In the genomic region with DNA sequence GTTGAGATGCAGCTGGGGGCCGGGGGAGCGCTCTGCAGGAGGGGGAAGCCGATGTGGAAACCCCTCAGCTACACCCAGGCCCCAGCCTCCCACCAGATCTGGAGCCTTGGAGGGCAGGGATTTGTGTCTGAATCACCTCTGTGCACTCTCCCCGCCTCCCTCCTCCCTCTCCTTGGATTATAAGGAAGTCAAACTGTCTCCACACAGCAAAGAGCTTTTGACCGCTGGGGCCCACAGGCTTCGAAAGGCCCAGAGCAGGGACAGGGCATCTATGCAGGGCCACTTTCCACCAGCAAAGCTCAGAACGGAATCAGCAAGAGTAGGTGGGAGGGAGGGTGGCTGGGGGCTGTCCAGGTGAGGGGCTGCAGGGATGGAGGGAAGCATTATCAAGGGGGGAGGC, we compare ENCODE assay signal across 12 cellular contexts.
DNase-seq lines count a peak whose midpoint lies in the region; ATAC-seq and TF ChIP-seq lines count a peak whose summit lies in the region.
"Had no signal": no experiment of that assay in that cellular context is flagged by ENCODE, and none has a peak within 500 bp of the region (broad histone marks: within the 10 kb centered on the region; RNA-seq: fewer than 3 reads in every experiment).

No MANE protein-coding gene starts in this region.

- TF ChIP-seq CTCF in testis (IDR thresholded peaks at IDR 0.05): no peak

- peaks cover 22% of the 10 kb centered on the region for H3K36me3 Mint-ChIP-seq in activated T-cell treated with anti-CD3 and anti-CD28 coated beads, Interleukin-2, amount 50 U/mL, for 24 hours (ENCODE audit: low read depth)
- peaks cover 29% of the 10 kb centered on the region for H3K36me3 Mint-ChIP-seq in stimulated activated memory B cell treated with anti-CD40 and anti-IgM and Interleukin-4, amounts not matched to agents 10 μg/mL and 1 μg/mL and 100 μg/mL, for 72 hours
- H3K36me3 Mint-ChIP-seq: type B pancreatic cell had no signal

- H3K4me3 ChIP-seq in testis: no peak overlapping the region

- no peak for TF ChIP-seq POLR2A in testis (IDR thresholded peaks at IDR 0.05)

- no peaks in the 10 kb centered on the region for H3K27me3 ChIP-seq in testis

- intact Hi-C loops in testis (cut with DNase I; ENCODE audit: low total_unique reads): no loop called here

- no peak overlapping the region for H3K27ac ChIP-seq in testis

- no peak overlapping the region for H3K4me3 Mint-ChIP-seq in activated T-cell treated with anti-CD3 and anti-CD28 coated beads, Interleukin-2, amount 50 U/mL, for 24 hours
- no peak overlapping the region for H3K4me3 Mint-ChIP-seq in stimulated activated memory B cell treated with anti-CD40 and anti-IgM and Interleukin-4, amounts not matched to agents 10 μg/mL and 1 μg/mL and 100 μg/mL, for 72 hours
- H3K4me3 Mint-ChIP-seq: type B pancreatic cell had no signal

- no peaks in the 10 kb centered on the region for H3K36me3 ChIP-seq in testis (ENCODE audit: low read depth, missing control alignments)

- H3K27ac Mint-ChIP-seq in activated T-cell treated with anti-CD3 and anti-CD28 coated beads, Interleukin-2, amount 50 U/mL, for 24 hours: peak overlapping the region; percentile 44
- peak overlapping the region; percentile 90 for H3K27ac Mint-ChIP-seq in stimulated activated memory B cell treated with anti-CD40 and anti-IgM and Interleukin-4, amounts not matched to agents 10 μg/mL and 1 μg/mL and 100 μg/mL, for 72 hours
- H3K27ac Mint-ChIP-seq: type B pancreatic cell had no signal

- H3K9me3 Mint-ChIP-seq in activated T-cell treated with anti-CD3 and anti-CD28 coated beads, Interleukin-2, amount 50 U/mL, for 24 hours: no peaks in the 10 kb centered on the region
- no peaks in the 10 kb centered on the region for H3K9me3 Mint-ChIP-seq in stimulated activated memory B cell treated with anti-CD40 and anti-IgM and Interleukin-4, amounts not matched to agents 10 μg/mL and 1 μg/mL and 100 μg/mL, for 72 hours
- H3K9me3 Mint-ChIP-seq: type B pancreatic cell had no signal

- H3K4me1 Mint-ChIP-seq in activated T-cell treated with anti-CD3 and anti-CD28 coated beads, Interleukin-2, amount 50 U/mL, for 24 hours (ENCODE audit: low read depth): peaks cover 90% of the 10 kb centered on the region
- H3K4me1 Mint-ChIP-seq in stimulated activated memory B cell treated with anti-CD40 and anti-IgM and Interleukin-4, amounts not matched to agents 10 μg/mL and 1 μg/mL and 100 μg/mL, for 72 hours: peaks cover 97% of the 10 kb centered on the region

- H3K9me3 ChIP-seq in testis: no peaks in the 10 kb centered on the region

- no peak for DNase-seq in activated T-cell treated with anti-CD3 and anti-CD28 coated beads, Interleukin-2, amount 50 U/mL, for 24 hours
- DNase-seq in activated T-cell treated with anti-CD3 and anti-CD28 coated beads for 4 hours (no peak), SKM-1 treated with dmso at 0.1 percent for 144 hours (lab: John Stamatoyannopoulos, UW; ENCODE audit: unreplicated experiment) (peak; percentile 72), iPS-NIHi7 (ENCODE audit: extremely low spot score) (peak; percentile 28), HPDE6-E6E7 (ENCODE audit: extremely low spot score) (no peak), testis (no peak), hippocampal formation (lab: John Stamatoyannopoulos, UW) (no peak)
- DNase-seq: DMS153; effector CD4-positive, alpha-beta T cell; foreskin fibroblast had no signal

- H3K4me1 ChIP-seq in testis: no peaks in the 10 kb centered on the region

- ATAC-seq in stimulated activated memory B cell treated with anti-CD40 and anti-IgM and Interleukin-4, amounts not matched to agents 10 μg/mL and 1 μg/mL and 100 μg/mL, for 72 hours: no peak

- no peaks in the 10 kb centered on the region for H3K27me3 Mint-ChIP-seq in activated T-cell treated with anti-CD3 and anti-CD28 coated beads, Interleukin-2, amount 50 U/mL, for 24 hours
- no peaks in the 10 kb centered on the region for H3K27me3 Mint-ChIP-seq in stimulated activated memory B cell treated with anti-CD40 and anti-IgM and Interleukin-4, amounts not matched to agents 10 μg/mL and 1 μg/mL and 100 μg/mL, for 72 hours
- H3K27me3 Mint-ChIP-seq: type B pancreatic cell had no signal

- WGBS in testis, 2 donors: 86 to 100% methylated on average over 2 to 7 of the region's 7 CpGs

Comparison
In these comparisons a context has a peak if more than half of its experiments do, and no peak if none do; other contexts are left out.
1. DNase-seq: peak in SKM-1 treated with dmso at 0.1 percent for 144 hours (single experiment) and iPS-NIHi7 (single experiment); none in activated T-cell treated with anti-CD3 and anti-CD28 coated beads, Interleukin-2, amount 50 U/mL, for 24 hours (single experiment), activated T-cell treated with anti-CD3 and anti-CD28 coated beads for 4 hours (single experiment), HPDE6-E6E7 (single experiment), testis (single experiment) and hippocampal formation (0 of 2).